ENCODE assay signal across 34 cellular contexts in genomic region chr7:82471351-82472020, GRCh38. TPM values are rescaled to one million over a fixed set of nuclear protein-coding genes. Genes with fewer than 3 reads are reported as not detected.
"Had no signal": no experiment of that assay in that cellular context is flagged by ENCODE, and none has a peak within 500 bp of the region (broad histone marks: within the 10 kb centered on the region; RNA-seq: fewer than 3 reads in every experiment).

No MANE protein-coding gene starts in this region.

- ATAC-seq: activated CD8-positive, alpha-beta memory T cell treated with anti-CD3 and anti-CD28 coated beads, Interleukin-2, amount 10 ng/mL, durations not matched to agents 7 days and 5 days; activated T-cell treated with anti-CD3 and anti-CD28 coated beads, Interleukin-2, amount 50 U/mL, for 72 hours; activated T-helper 17 cell treated with anti-CD3 and anti-CD28 coated beads, Interleukin-2, amount 50 U/mL, for 72 hours; SK-N-SH treated with all-trans-retinoic acid at 6 μM for 48 hours had no signal

- H3K36me3 ChIP-seq: ascending aorta, cardiac muscle cell, Peyer's patch had no signal

- H3K27ac ChIP-seq: ascending aorta, cardiac muscle cell, Peyer's patch, VCaP had no signal

- DNase-seq: activated CD4-positive, alpha-beta memory T cell treated with anti-CD3 and anti-CD28 coated beads, Interleukin-2, amount 10 ng/mL, durations not matched to agents 7 days and 5 days; activated CD4-positive, alpha-beta T cell treated with anti-CD3 and anti-CD28 coated beads for 1 hour; activated CD4-positive, alpha-beta T cell treated with anti-CD3 and anti-CD28 coated beads for 48 hours; activated CD4-positive, CD25-positive, alpha-beta regulatory T cell; activated CD8-positive, alpha-beta memory T cell treated with anti-CD3 and anti-CD28 coated beads for 24 hours; activated CD8-positive, alpha-beta memory T cell treated with anti-CD3 and anti-CD28 coated beads, Interleukin-2, amount 10 ng/mL, durations not matched to agents 7 days and 5 days; activated CD8-positive, alpha-beta memory T cell treated with anti-CD3 and anti-CD28 coated beads, Interleukin-2, amount 50 U/mL, for 48 hours; activated effector memory CD4-positive, alpha-beta T cell treated with anti-CD3 and anti-CD28 coated beads, Interleukin-2, amount 50 U/mL, for 16 hours; activated naive CD4-positive, alpha-beta T cell; activated naive CD4-positive, alpha-beta T cell treated with anti-CD3 and anti-CD28 coated beads, Interleukin-2, amount 50 U/mL, for 16 hours; activated naive CD8-positive, alpha-beta T cell treated with anti-CD3 and anti-CD28 coated beads, Interleukin-2, amount 10 ng/mL, durations not matched to agents 7 days and 5 days; activated T-cell treated with anti-CD3 and anti-CD28 coated beads, Interleukin-2, amount 50 U/mL, for 72 hours; amygdala; MM.1S; MV-4-11; NCI-H1092 treated with DMSO at 0.1 percent for 48 hours; NCI-H1417; NCI-H187 treated with DMSO at 0.1 percent for 48 hours; NCI-H2081; NCI-H2171 treated with DMSO at 0.1 percent for 48 hours; NCI-H345; NCI-H524 treated with DMSO at 0.1 percent for 48 hours; Peyer's patch; RPMI8226; SHP77 treated with DMSO at 0.1 percent for 48 hours; T-helper 1 cell; T-helper 2 cell; T-helper 9 cell had no signal

- H3K4me3 ChIP-seq: ascending aorta, cardiac muscle cell, Peyer's patch had no signal

- H3K9me3 ChIP-seq: ascending aorta, Peyer's patch had no signal

- H3K4me3 Mint-ChIP-seq: activated CD4-positive, alpha-beta memory T cell treated with anti-CD3 and anti-CD28 coated beads, Interleukin-2, amount 10 ng/mL, durations not matched to agents 7 days and 5 days; activated CD8-positive, alpha-beta memory T cell treated with anti-CD3 and anti-CD28 coated beads, Interleukin-2, amount 10 ng/mL, durations not matched to agents 7 days and 5 days; activated naive CD8-positive, alpha-beta T cell treated with anti-CD3 and anti-CD28 coated beads, Interleukin-2, amount 10 ng/mL, durations not matched to agents 7 days and 5 days; activated T-cell treated with anti-CD3 and anti-CD28 coated beads, Interleukin-2, amount 50 U/mL, for 72 hours; activated T-helper 17 cell treated with anti-CD3 and anti-CD28 coated beads, Interleukin-2, amount 50 U/mL, for 72 hours; central memory CD8-positive, alpha-beta T cell had no signal

- H3K4me1 ChIP-seq: ascending aorta, Peyer's patch had no signal

- H3K36me3 Mint-ChIP-seq: activated CD8-positive, alpha-beta memory T cell treated with anti-CD3 and anti-CD28 coated beads, Interleukin-2, amount 10 ng/mL, durations not matched to agents 7 days and 5 days; activated naive CD8-positive, alpha-beta T cell treated with anti-CD3 and anti-CD28 coated beads, Interleukin-2, amount 10 ng/mL, durations not matched to agents 7 days and 5 days had no signal

- H3K27me3 ChIP-seq: ascending aorta, cardiac muscle cell, Peyer's patch had no signal

- H3K9me3 Mint-ChIP-seq: activated CD4-positive, alpha-beta memory T cell treated with anti-CD3 and anti-CD28 coated beads, Interleukin-2, amount 10 ng/mL, durations not matched to agents 7 days and 5 days; activated naive CD8-positive, alpha-beta T cell treated with anti-CD3 and anti-CD28 coated beads, Interleukin-2, amount 10 ng/mL, durations not matched to agents 7 days and 5 days had no signal

- H3K27me3 Mint-ChIP-seq: activated CD4-positive, alpha-beta memory T cell treated with anti-CD3 and anti-CD28 coated beads, Interleukin-2, amount 10 ng/mL, durations not matched to agents 7 days and 5 days; activated CD8-positive, alpha-beta memory T cell treated with anti-CD3 and anti-CD28 coated beads, Interleukin-2, amount 10 ng/mL, durations not matched to agents 7 days and 5 days; activated T-helper 17 cell treated with anti-CD3 and anti-CD28 coated beads, Interleukin-2, amount 50 U/mL, for 72 hours; central memory CD8-positive, alpha-beta T cell had no signal

- H3K4me1 Mint-ChIP-seq: activated CD4-positive, alpha-beta memory T cell treated with anti-CD3 and anti-CD28 coated beads, Interleukin-2, amount 10 ng/mL, durations not matched to agents 7 days and 5 days; activated CD8-positive, alpha-beta memory T cell treated with anti-CD3 and anti-CD28 coated beads, Interleukin-2, amount 10 ng/mL, durations not matched to agents 7 days and 5 days; activated naive CD8-positive, alpha-beta T cell treated with anti-CD3 and anti-CD28 coated beads, Interleukin-2, amount 10 ng/mL, durations not matched to agents 7 days and 5 days; activated T-helper 17 cell treated with anti-CD3 and anti-CD28 coated beads, Interleukin-2, amount 50 U/mL, for 72 hours; central memory CD8-positive, alpha-beta T cell had no signal

- H3K27ac Mint-ChIP-seq: activated CD4-positive, alpha-beta memory T cell treated with anti-CD3 and anti-CD28 coated beads, Interleukin-2, amount 10 ng/mL, durations not matched to agents 7 days and 5 days; activated CD8-positive, alpha-beta memory T cell treated with anti-CD3 and anti-CD28 coated beads, Interleukin-2, amount 10 ng/mL, durations not matched to agents 7 days and 5 days; activated naive CD8-positive, alpha-beta T cell treated with anti-CD3 and anti-CD28 coated beads, Interleukin-2, amount 10 ng/mL, durations not matched to agents 7 days and 5 days; activated T-cell treated with anti-CD3 and anti-CD28 coated beads, Interleukin-2, amount 50 U/mL, for 72 hours; activated T-helper 17 cell treated with anti-CD3 and anti-CD28 coated beads, Interleukin-2, amount 50 U/mL, for 72 hours had no signal

RNA-seq across cellular contexts. Expression of gene CACNA2D1, which starts 27.9 kb away (rescaled TPM):
- total RNA-seq: activated CD4-positive, alpha-beta memory T cell treated with anti-CD3 and anti-CD28 coated beads, Interleukin-2, amount 10 ng/mL, durations not matched to agents 7 days and 5 days; activated naive CD8-positive, alpha-beta T cell treated with anti-CD3 and anti-CD28 coated beads, Interleukin-2, amount 10 ng/mL, durations not matched to agents 7 days and 5 days; activated T-helper 17 cell treated with anti-CD3 and anti-CD28 coated beads, Interleukin-2, amount 50 U/mL, for 72 hours had no signal
